1 cellular context compared by ENCODE assay signal in the genomic region with DNA sequence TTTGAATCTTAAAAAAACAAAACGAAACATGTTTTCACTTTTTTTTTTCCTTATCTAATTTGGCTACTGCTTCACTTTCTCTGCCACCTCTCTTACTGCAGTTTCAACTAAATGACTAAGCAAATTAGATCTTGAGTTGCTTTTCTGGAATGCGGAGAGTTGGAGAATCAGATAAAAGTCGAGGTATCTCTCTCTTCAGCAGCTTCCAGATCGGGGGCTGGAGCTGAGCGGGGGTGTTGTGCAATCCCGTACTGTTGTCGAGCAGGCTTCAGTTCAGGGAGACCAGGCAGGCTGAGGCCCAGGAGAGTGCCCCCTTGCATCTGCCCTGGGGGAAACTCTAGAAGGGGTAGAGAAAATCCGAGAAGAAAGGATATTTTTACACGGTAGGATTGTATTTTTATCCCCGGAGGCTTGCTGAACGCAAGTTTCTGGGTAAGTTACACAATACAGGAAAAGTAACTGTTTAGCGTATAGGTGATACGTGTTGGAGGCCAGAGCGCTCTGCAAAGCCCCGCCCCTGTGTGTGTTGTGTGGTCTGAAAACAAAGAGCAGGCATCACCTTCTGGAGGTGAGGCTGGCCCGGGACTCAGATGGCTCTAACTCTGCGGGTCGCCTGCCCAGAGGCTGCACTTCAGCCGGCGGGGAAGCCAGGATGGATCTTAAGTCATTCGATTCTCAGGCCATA.
TF ChIP-seq lines count a peak whose summit lies in the region.

No MANE protein-coding gene starts in this region.

TF ChIP-seq in K562, 482 proteins besides CTCF, POLR2A, EP300 and RAD21 (continued from another document and continues in another):
- TF ChIP-seq, protein P1, sequence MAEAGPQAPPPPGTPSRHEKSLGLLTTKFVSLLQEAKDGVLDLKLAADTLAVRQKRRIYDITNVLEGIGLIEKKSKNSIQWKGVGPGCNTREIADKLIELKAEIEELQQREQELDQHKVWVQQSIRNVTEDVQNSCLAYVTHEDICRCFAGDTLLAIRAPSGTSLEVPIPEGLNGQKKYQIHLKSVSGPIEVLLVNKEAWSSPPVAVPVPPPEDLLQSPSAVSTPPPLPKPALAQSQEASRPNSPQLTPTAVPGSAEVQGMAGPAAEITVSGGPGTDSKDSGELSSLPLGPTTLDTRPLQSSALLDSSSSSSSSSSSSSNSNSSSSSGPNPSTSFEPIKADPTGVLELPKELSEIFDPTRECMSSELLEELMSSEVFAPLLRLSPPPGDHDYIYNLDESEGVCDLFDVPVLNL (CRISPR knock-in tag; IDR thresholded peaks at IDR 0.05; ENCODE audit: low read depth) = no peak
- TF ChIP-seq CREM (IDR thresholded peaks at IDR 0.05; ENCODE audit: low read depth) (peak; percentile 43; the same call in 1 of the 2 replicates), CAMTA2 (CRISPR knock-in tag; conservative IDR thresholded peaks at IDR 0.05) (no peak), ZNF354B (CRISPR knock-in tag; IDR thresholded peaks at IDR 0.05) (no peak), KDM2B (CRISPR knock-in tag; IDR thresholded peaks at IDR 0.05) (no peak), FOXK1 (CRISPR knock-in tag; IDR thresholded peaks at IDR 0.05; ENCODE audit: borderline replicate concordance) (no peak), SLC30A9 (CRISPR knock-in tag; IDR thresholded peaks at IDR 0.05) (no peak), ZNF695 (CRISPR knock-in tag; IDR thresholded peaks at IDR 0.05) (no peak), EGR1 (conservative IDR thresholded peaks at IDR 0.05) (peak; percentile 80), CREBBP (IDR thresholded peaks at IDR 0.05; ENCODE audit: low read depth, low read length) (no peak), SRSF9 (IDR thresholded peaks at IDR 0.05; ENCODE audit: borderline replicate concordance, low read depth, low read length) (no peak), TSC22D4 (tag; IDR thresholded peaks at IDR 0.05) (no peak), STAT5A (IDR thresholded peaks at IDR 0.05; ENCODE audit: borderline replicate concordance, low read length) (no peak), ZBTB8A (IDR thresholded peaks at IDR 0.05; ENCODE audit: partially characterized antibody) (no peak), CHCHD3 (CRISPR knock-in tag; IDR thresholded peaks at IDR 0.05) (no peak), TCF3 (CRISPR knock-in tag; IDR thresholded peaks at IDR 0.05) (peak; percentile 53; the same call in 1 of the 2 replicates), ZNF121 (CRISPR knock-in tag; conservative IDR thresholded peaks at IDR 0.05) (no peak), SMARCE1 (IDR thresholded peaks at IDR 0.05) (peak; percentile 89), CHD1 (IDR thresholded peaks at IDR 0.05; ENCODE audit: low read length) (no peak), NEUROD1 (IDR thresholded peaks at IDR 0.05; ENCODE audit: borderline replicate concordance, low read depth, low read length, partially characterized antibody) (no peak), L3MBTL2 (IDR thresholded peaks at IDR 0.05) (peak; percentile 69; the same call in 1 of the 2 replicates), TAF15 (IDR thresholded peaks at IDR 0.05; ENCODE audit: low read depth, low read length) (no peak), MTA2 (IDR thresholded peaks at IDR 0.05; ENCODE audit: low read depth) (peak; percentile 41; the same call in 1 of the 2 replicates), FOXM1 (IDR thresholded peaks at IDR 0.05; ENCODE audit: low read depth) (peak; percentile 68; the same call in 1 of the 2 replicates), FOXM1 (CRISPR knock-in tag; IDR thresholded peaks at IDR 0.05; ENCODE audit: low read depth) (no peak), FOXA3 (CRISPR knock-in tag; conservative IDR thresholded peaks at IDR 0.05 in 1 of 2, IDR thresholded peaks at IDR 0.05 in 1 of 2) (no peak), RBM17 (IDR thresholded peaks at IDR 0.05; ENCODE audit: borderline replicate concordance, low read depth, low read length) (no peak), KLF6 (CRISPR knock-in tag; IDR thresholded peaks at IDR 0.05; ENCODE audit: borderline replicate concordance) (no peak), RCOR1 (IDR thresholded peaks at IDR 0.05; ENCODE audit: borderline replicate concordance in 1 of 2, low read depth in 2 of 2, low read length in 2 of 2) (peak in 1 of 2 experiments; percentile 79; a peak in 2 of 4 replicates), NBN (IDR thresholded peaks at IDR 0.05; ENCODE audit: low read depth) (peak; percentile 81), XRCC5 (IDR thresholded peaks at IDR 0.05; ENCODE audit: low read depth, low read length) (no peak), HDAC1 (IDR thresholded peaks at IDR 0.05) (0 out of 4 replicates have a peak, but pooled peaks of 1 of the 2 experiments have one; percentile 40), POLR3G (IDR thresholded peaks at IDR 0.05; ENCODE audit: extremely low read depth, insufficient read length, insufficient replicate concordance) (no peak)
- TF ChIP-seq, protein P2, sequence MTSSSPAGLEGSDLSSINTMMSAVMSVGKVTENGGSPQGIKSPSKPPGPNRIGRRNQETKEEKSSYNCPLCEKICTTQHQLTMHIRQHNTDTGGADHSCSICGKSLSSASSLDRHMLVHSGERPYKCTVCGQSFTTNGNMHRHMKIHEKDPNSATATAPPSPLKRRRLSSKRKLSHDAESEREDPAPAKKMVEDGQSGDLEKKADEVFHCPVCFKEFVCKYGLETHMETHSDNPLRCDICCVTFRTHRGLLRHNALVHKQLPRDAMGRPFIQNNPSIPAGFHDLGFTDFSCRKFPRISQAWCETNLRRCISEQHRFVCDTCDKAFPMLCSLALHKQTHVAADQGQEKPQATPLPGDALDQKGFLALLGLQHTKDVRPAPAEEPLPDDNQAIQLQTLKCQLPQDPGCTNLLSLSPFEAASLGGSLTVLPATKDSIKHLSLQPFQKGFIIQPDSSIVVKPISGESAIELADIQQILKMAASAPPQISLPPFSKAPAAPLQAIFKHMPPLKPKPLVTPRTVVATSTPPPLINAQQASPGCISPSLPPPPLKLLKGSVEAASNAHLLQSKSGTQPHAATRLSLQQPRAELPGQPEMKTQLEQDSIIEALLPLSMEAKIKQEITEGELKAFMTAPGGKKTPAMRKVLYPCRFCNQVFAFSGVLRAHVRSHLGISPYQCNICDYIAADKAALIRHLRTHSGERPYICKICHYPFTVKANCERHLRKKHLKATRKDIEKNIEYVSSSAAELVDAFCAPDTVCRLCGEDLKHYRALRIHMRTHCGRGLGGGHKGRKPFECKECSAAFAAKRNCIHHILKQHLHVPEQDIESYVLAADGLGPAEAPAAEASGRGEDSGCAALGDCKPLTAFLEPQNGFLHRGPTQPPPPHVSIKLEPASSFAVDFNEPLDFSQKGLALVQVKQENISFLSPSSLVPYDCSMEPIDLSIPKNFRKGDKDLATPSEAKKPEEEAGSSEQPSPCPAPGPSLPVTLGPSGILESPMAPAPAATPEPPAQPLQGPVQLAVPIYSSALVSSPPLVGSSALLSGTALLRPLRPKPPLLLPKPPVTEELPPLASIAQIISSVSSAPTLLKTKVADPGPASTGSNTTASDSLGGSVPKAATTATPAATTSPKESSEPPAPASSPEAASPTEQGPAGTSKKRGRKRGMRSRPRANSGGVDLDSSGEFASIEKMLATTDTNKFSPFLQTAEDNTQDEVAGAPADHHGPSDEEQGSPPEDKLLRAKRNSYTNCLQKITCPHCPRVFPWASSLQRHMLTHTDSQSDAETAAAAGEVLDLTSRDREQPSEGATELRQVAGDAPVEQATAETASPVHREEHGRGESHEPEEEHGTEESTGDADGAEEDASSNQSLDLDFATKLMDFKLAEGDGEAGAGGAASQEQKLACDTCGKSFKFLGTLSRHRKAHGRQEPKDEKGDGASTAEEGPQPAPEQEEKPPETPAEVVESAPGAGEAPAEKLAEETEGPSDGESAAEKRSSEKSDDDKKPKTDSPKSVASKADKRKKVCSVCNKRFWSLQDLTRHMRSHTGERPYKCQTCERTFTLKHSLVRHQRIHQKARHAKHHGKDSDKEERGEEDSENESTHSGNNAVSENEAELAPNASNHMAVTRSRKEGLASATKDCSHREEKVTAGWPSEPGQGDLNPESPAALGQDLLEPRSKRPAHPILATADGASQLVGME (CRISPR knock-in tag; IDR thresholded peaks at IDR 0.05) = 0 out of 2 replicates have a peak, but pooled peaks have one; percentile 10
- TF ChIP-seq, protein P3, sequence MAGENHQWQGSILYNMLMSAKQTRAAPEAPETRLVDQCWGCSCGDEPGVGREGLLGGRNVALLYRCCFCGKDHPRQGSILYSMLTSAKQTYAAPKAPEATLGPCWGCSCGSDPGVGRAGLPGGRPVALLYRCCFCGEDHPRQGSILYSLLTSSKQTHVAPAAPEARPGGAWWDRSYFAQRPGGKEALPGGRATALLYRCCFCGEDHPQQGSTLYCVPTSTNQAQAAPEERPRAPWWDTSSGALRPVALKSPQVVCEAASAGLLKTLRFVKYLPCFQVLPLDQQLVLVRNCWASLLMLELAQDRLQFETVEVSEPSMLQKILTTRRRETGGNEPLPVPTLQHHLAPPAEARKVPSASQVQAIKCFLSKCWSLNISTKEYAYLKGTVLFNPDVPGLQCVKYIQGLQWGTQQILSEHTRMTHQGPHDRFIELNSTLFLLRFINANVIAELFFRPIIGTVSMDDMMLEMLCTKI (IDR thresholded peaks at IDR 0.05; ENCODE audit: partially characterized antibody) = no peak
- TF ChIP-seq, protein P4, sequence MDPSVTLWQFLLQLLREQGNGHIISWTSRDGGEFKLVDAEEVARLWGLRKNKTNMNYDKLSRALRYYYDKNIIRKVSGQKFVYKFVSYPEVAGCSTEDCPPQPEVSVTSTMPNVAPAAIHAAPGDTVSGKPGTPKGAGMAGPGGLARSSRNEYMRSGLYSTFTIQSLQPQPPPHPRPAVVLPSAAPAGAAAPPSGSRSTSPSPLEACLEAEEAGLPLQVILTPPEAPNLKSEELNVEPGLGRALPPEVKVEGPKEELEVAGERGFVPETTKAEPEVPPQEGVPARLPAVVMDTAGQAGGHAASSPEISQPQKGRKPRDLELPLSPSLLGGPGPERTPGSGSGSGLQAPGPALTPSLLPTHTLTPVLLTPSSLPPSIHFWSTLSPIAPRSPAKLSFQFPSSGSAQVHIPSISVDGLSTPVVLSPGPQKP (CRISPR knock-in tag; IDR thresholded peaks at IDR 0.05) = no peak
- TF ChIP-seq, protein P5, sequence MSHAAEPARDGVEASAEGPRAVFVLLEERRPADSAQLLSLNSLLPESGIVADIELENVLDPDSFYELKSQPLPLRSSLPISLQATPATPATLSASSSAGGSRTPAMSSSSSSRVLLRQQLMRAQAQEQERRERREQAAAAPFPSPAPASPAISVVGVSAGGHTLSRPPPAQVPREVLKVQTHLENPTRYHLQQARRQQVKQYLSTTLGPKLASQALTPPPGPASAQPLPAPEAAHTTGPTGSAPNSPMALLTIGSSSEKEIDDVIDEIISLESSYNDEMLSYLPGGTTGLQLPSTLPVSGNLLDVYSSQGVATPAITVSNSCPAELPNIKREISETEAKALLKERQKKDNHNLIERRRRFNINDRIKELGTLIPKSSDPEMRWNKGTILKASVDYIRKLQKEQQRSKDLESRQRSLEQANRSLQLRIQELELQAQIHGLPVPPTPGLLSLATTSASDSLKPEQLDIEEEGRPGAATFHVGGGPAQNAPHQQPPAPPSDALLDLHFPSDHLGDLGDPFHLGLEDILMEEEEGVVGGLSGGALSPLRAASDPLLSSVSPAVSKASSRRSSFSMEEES (CRISPR knock-in tag; IDR thresholded peaks at IDR 0.05) = no peak
- TF ChIP-seq, protein P6, sequence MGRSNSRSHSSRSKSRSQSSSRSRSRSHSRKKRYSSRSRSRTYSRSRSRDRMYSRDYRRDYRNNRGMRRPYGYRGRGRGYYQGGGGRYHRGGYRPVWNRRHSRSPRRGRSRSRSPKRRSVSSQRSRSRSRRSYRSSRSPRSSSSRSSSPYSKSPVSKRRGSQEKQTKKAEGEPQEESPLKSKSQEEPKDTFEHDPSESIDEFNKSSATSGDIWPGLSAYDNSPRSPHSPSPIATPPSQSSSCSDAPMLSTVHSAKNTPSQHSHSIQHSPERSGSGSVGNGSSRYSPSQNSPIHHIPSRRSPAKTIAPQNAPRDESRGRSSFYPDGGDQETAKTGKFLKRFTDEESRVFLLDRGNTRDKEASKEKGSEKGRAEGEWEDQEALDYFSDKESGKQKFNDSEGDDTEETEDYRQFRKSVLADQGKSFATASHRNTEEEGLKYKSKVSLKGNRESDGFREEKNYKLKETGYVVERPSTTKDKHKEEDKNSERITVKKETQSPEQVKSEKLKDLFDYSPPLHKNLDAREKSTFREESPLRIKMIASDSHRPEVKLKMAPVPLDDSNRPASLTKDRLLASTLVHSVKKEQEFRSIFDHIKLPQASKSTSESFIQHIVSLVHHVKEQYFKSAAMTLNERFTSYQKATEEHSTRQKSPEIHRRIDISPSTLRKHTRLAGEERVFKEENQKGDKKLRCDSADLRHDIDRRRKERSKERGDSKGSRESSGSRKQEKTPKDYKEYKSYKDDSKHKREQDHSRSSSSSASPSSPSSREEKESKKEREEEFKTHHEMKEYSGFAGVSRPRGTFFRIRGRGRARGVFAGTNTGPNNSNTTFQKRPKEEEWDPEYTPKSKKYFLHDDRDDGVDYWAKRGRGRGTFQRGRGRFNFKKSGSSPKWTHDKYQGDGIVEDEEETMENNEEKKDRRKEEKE (IDR thresholded peaks at IDR 0.05; ENCODE audit: borderline replicate concordance in 1 of 2, control insufficient read depth in 1 of 2, low read depth in 2 of 2, low read length in 1 of 2) = no peak
- TF ChIP-seq, protein P7, sequence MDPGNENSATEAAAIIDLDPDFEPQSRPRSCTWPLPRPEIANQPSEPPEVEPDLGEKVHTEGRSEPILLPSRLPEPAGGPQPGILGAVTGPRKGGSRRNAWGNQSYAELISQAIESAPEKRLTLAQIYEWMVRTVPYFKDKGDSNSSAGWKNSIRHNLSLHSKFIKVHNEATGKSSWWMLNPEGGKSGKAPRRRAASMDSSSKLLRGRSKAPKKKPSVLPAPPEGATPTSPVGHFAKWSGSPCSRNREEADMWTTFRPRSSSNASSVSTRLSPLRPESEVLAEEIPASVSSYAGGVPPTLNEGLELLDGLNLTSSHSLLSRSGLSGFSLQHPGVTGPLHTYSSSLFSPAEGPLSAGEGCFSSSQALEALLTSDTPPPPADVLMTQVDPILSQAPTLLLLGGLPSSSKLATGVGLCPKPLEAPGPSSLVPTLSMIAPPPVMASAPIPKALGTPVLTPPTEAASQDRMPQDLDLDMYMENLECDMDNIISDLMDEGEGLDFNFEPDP (CRISPR knock-in tag; IDR thresholded peaks at IDR 0.05) = no peak
- TF ChIP-seq, protein P8, sequence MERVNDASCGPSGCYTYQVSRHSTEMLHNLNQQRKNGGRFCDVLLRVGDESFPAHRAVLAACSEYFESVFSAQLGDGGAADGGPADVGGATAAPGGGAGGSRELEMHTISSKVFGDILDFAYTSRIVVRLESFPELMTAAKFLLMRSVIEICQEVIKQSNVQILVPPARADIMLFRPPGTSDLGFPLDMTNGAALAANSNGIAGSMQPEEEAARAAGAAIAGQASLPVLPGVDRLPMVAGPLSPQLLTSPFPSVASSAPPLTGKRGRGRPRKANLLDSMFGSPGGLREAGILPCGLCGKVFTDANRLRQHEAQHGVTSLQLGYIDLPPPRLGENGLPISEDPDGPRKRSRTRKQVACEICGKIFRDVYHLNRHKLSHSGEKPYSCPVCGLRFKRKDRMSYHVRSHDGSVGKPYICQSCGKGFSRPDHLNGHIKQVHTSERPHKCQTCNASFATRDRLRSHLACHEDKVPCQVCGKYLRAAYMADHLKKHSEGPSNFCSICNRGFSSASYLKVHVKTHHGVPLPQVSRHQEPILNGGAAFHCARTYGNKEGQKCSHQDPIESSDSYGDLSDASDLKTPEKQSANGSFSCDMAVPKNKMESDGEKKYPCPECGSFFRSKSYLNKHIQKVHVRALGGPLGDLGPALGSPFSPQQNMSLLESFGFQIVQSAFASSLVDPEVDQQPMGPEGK (CRISPR knock-in tag; IDR thresholded peaks at IDR 0.05; ENCODE audit: borderline replicate concordance) = no peak
- TF ChIP-seq, protein P9, sequence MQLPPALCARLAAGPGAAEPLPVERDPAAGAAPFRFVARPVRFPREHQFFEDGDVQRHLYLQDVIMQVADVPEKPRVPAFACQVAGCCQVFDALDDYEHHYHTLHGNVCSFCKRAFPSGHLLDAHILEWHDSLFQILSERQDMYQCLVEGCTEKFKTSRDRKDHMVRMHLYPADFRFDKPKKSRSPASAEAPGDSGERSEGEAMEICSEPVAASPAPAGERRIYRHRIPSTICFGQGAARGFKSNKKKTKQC (CRISPR knock-in tag; IDR thresholded peaks at IDR 0.05) = no peak
